ENCODE assay signal across 21 cellular contexts in genomic region chr4:147737623-147738022, GRCh38. TPM values are rescaled to one million over a fixed set of nuclear protein-coding genes. Genes with fewer than 3 reads are reported as not detected.
DNase-seq lines count a peak whose midpoint lies in the region; FAIRE-seq and TF ChIP-seq lines count a peak whose summit lies in the region.
"Had no signal": no experiment of that assay in that cellular context is flagged by ENCODE, and none has a peak within 500 bp of the region (broad histone marks: within the 10 kb centered on the region; RNA-seq: fewer than 3 reads in every experiment).

No MANE protein-coding gene starts in this region.

- no peak overlapping the region for H3K27ac ChIP-seq in mammary epithelial cell (ENCODE audit: insufficient read depth, low read depth, low read length)
- peak overlapping the region; percentile 20 for H3K27ac ChIP-seq in brain microvascular endothelial cell
- H3K27ac ChIP-seq: cardiac muscle cell, dorsolateral prefrontal cortex, uterus had no signal

- H3K4me3 Mint-ChIP-seq in MCF 10A (ENCODE audit: unreplicated experiment): no peak overlapping the region
- H3K4me3 Mint-ChIP-seq in mesothelial cell of epicardium: no peak overlapping the region
- peak overlapping the region; percentile 20 for H3K4me3 Mint-ChIP-seq in type B pancreatic cell
- H3K4me3 Mint-ChIP-seq: activated CD8-positive, alpha-beta T cell treated with anti-CD3 and anti-CD28 coated beads, Interleukin-2, amount 10 ng/mL, durations not matched to agents 7 days and 5 days; activated T-cell treated with anti-CD3 and anti-CD28 coated beads, Interleukin-2, amount 50 U/mL, for 24 hours had no signal

- H3K36me3 ChIP-seq in mammary epithelial cell (ENCODE audit: insufficient read depth, low read length) (no peaks in the 10 kb centered on the region), brain microvascular endothelial cell (replicated peaks) (no peaks in the 10 kb centered on the region)
- H3K36me3 ChIP-seq: cardiac muscle cell, uterus had no signal

- in situ Hi-C loops in mammary epithelial cell (cut with MboI; ENCODE audit: low sequenced_read_pairs in 2 of 2): no loop called here
- in situ Hi-C loops in brain microvascular endothelial cell (cut with HindIII; ENCODE audit: low pct_ligation_motif_present, low sequenced_read_pairs): no loop called here

- H3K36me3 Mint-ChIP-seq in MCF 10A (ENCODE audit: insufficient read depth, unreplicated experiment): no peaks in the 10 kb centered on the region
- no peaks in the 10 kb centered on the region for H3K36me3 Mint-ChIP-seq in mesothelial cell of epicardium
- no peaks in the 10 kb centered on the region for H3K36me3 Mint-ChIP-seq in type B pancreatic cell

- no peaks in the 10 kb centered on the region for H3K27me3 Mint-ChIP-seq in MCF 10A (ENCODE audit: insufficient read depth, unreplicated experiment)
- no peaks in the 10 kb centered on the region for H3K27me3 Mint-ChIP-seq in mesothelial cell of epicardium (ENCODE audit: low read depth)
- peaks cover 3% of the 10 kb centered on the region for H3K27me3 Mint-ChIP-seq in type B pancreatic cell

- no peak for TF ChIP-seq POLR2A in GM12891 (IDR thresholded peaks at IDR 0.05; ENCODE audit: low read depth, low read length)

- CTCF ChIA-PET in MCF 10A (lab: Yijun Ruan, JAX) (interaction anchor here (0.6 to 3.3 kb wide), 4 partner anchors 20 to 1781 kb away, joined by 3 to 17 read pairs (median 4); no protein-coding TSS in a partner anchor), mammary epithelial cell (lab: Charles Lee; ENCODE audit: low non-redundant PET) (interaction anchor here (0.6 kb wide), 1 partner anchor 98 kb away, joined by 9 read pairs; no protein-coding TSS in a partner anchor)

- H3K9me3 Mint-ChIP-seq in MCF 10A (ENCODE audit: unreplicated experiment) (no peaks in the 10 kb centered on the region), mesothelial cell of epicardium (no peaks in the 10 kb centered on the region), type B pancreatic cell (peaks cover 4% of the 10 kb centered on the region)
- H3K9me3 Mint-ChIP-seq: activated T-cell treated with anti-CD3 and anti-CD28 coated beads, Interleukin-2, amount 50 U/mL, for 24 hours had no signal

- intact Hi-C loops in MCF 10A (cut with micrococcal nuclease) (no loop called here), mammary epithelial cell (cut with micrococcal nuclease) (no loop called here)

- H2AFZ ChIP-seq in mammary epithelial cell (ENCODE audit: low read depth, low read length): no peak overlapping the region

- H3K79me2 ChIP-seq in mammary epithelial cell (ENCODE audit: insufficient read depth, low read length): peaks cover 95% of the 10 kb centered on the region

- dilution Hi-C loops in mammary epithelial cell (cut with HindIII; ENCODE audit: low sequenced_read_pairs): no loop called here

- BruUV-seq in MCF 10A (replicated peaks; lab: Mats Ljungman, UMichigan) (no TSS peak), mammary epithelial cell (replicated peaks; lab: Mats Ljungman, UMichigan) (no TSS peak)

- H3K27me3 ChIP-seq in mammary epithelial cell (ENCODE audit: insufficient read depth, low read length): no peaks in the 10 kb centered on the region
- H3K27me3 ChIP-seq in brain microvascular endothelial cell (replicated peaks): no peaks in the 10 kb centered on the region
- H3K27me3 ChIP-seq: cardiac muscle cell, uterus had no signal

- 81% methylated on average over 2 of the region's 2 CpGs for WGBS in mammary epithelial cell (ENCODE audit: low coverage, missing lambda C conversion rate)

- TF ChIP-seq CTCF in MCF 10A (IDR thresholded peaks at IDR 0.05; ENCODE audit: unreplicated experiment) (no peak), mammary epithelial cell (conservative IDR thresholded peaks at IDR 0.05 in 1 of 2, IDR thresholded peaks at IDR 0.05 in 1 of 2; ENCODE audit: extremely low read depth in 1 of 2, insufficient read depth in 1 of 2, low read depth in 1 of 2, low read length in 2 of 2) (no peak), brain microvascular endothelial cell (IDR thresholded peaks at IDR 0.05; ENCODE audit: low read depth, low read length, missing control alignments) (no peak), mesothelial cell of epicardium (IDR thresholded peaks at IDR 0.05; ENCODE audit: unreplicated experiment) (no peak), type B pancreatic cell (conservative IDR thresholded peaks at IDR 0.05) (no peak)

- H3K4me1 Mint-ChIP-seq in MCF 10A (ENCODE audit: insufficient read depth, unreplicated experiment) (peaks cover 34% of the 10 kb centered on the region), mesothelial cell of epicardium (peaks cover 68% of the 10 kb centered on the region), type B pancreatic cell (ENCODE audit: unreplicated experiment) (peaks cover 59% of the 10 kb centered on the region)

- no peak for FAIRE-seq in GM12891 (lab: Jason Lieb, UNC)
- FAIRE-seq: A549, K562 had no signal

- no peaks in the 10 kb centered on the region for H3K9me3 ChIP-seq in mammary epithelial cell (replicated peaks; ENCODE audit: insufficient read depth, low read length)
- H3K9me3 ChIP-seq: A549, SK-N-SH, uterus had no signal

- no peaks in the 10 kb centered on the region for H4K20me1 ChIP-seq in mammary epithelial cell (ENCODE audit: insufficient read depth, low read length)

- H3K4me2 ChIP-seq in mammary epithelial cell (ENCODE audit: insufficient read depth, low read depth, low read length): no peak overlapping the region
- H3K4me2 ChIP-seq: A549, SK-N-SH had no signal

- no peak overlapping the region for H3K9ac ChIP-seq in mammary epithelial cell (ENCODE audit: insufficient read depth, low read length)
- H3K9ac ChIP-seq: SK-N-SH had no signal

- H3K27ac Mint-ChIP-seq in MCF 10A (ENCODE audit: low read depth, unreplicated experiment) (peak overlapping the region; percentile 35), mesothelial cell of epicardium (peak overlapping the region; percentile 69), type B pancreatic cell (no peak overlapping the region)
- H3K27ac Mint-ChIP-seq: activated CD8-positive, alpha-beta T cell treated with anti-CD3 and anti-CD28 coated beads, Interleukin-2, amount 10 ng/mL, durations not matched to agents 7 days and 5 days; activated T-cell treated with anti-CD3 and anti-CD28 coated beads, Interleukin-2, amount 50 U/mL, for 24 hours had no signal

- DNase-seq in MCF 10A (ENCODE audit: unreplicated experiment) (no peak), mammary epithelial cell (no peak), brain microvascular endothelial cell (no peak), mesothelial cell of epicardium (ENCODE audit: low spot score in 2 of 2, unreplicated experiment in 2 of 2) (no peak), type B pancreatic cell (ENCODE audit: extremely low spot score, unreplicated experiment) (no peak), GM12891 (ENCODE audit: insufficient read length, low spot score) (no peak), COLO829 (ENCODE audit: low spot score) (no peak), medulla oblongata (ENCODE audit: extremely low spot score) (no peak)
- DNase-seq: activated CD8-positive, alpha-beta T cell treated with anti-CD3 and anti-CD28 coated beads, Interleukin-2, amount 10 ng/mL, durations not matched to agents 7 days and 5 days; activated naive CD4-positive, alpha-beta T cell; activated T-cell treated with anti-CD3 and anti-CD28 coated beads, Interleukin-2, amount 50 U/mL, for 24 hours; Calu3; dorsolateral prefrontal cortex; hypothalamus; NCI-H1930; NCI-H446; SK-N-SH; uterus had no signal

- H3K4me3 ChIP-seq in mammary epithelial cell (replicated peaks in 1 of 3; ENCODE audit: insufficient read depth in 1 of 3, low read depth in 2 of 3, low read length in 3 of 3) (no peak overlapping the region), brain microvascular endothelial cell (ENCODE audit: low read depth, low read length) (no peak overlapping the region)
- H3K4me3 ChIP-seq: A549, cardiac muscle cell, dorsolateral prefrontal cortex, K562, uterus had no signal

- POLR2A ChIA-PET in MCF 10A (lab: Yijun Ruan, JAX): interaction anchor here (0.6 to 1.2 kb wide), 2 partner anchors 30 to 144 kb away, joined by 3 to 4 read pairs; no protein-coding TSS in a partner anchor

- H3K4me1 ChIP-seq in mammary epithelial cell (ENCODE audit: insufficient read depth, low read length): peaks cover 51% of the 10 kb centered on the region
- H3K4me1 ChIP-seq: uterus had no signal

TF ChIP-seq in GM12891, 5 proteins besides CTCF, POLR2A, EP300 and RAD21:
- TF ChIP-seq POLR2AphosphoS5 (IDR thresholded peaks at IDR 0.05; ENCODE audit: low read depth, low read length): no peak
- TF ChIP-seq TAF1 (IDR thresholded peaks at IDR 0.05; ENCODE audit: low read depth, low read length): no peak
- no peak for TF ChIP-seq POU2F2 (IDR thresholded peaks at IDR 0.05; ENCODE audit: low read depth, low read length)
- no peak for TF ChIP-seq PAX5 (IDR thresholded peaks at IDR 0.05; ENCODE audit: insufficient read depth, low read length, severe bottlenecking)
- TF ChIP-seq SPI1 (IDR thresholded peaks at IDR 0.05; ENCODE audit: low read depth, low read length): no peak

RNA-seq across cellular contexts. Expression of gene ARHGAP10, which starts 5.7 kb away (rescaled TPM):
- 22.4 and 24.6 TPM in 2 replicates for total RNA-seq in MCF 10A (2022)
- total RNA-seq in mammary epithelial cell: 10 to 100 TPM; 22.5 to 28.8 TPM
- polyA plus RNA-seq in mammary epithelial cell: 14.5 TPM
- polyA minus RNA-seq in mammary epithelial cell: 35.8 TPM
- 30.5 to 31.3 TPM (median 31.2 TPM) in 3 replicates for total RNA-seq in mesothelial cell of epicardium
- 25.2 and 25.5 TPM in 2 replicates for total RNA-seq in type B pancreatic cell (ENCODE audit: low replicate concordance)
- 13.3 TPM for polyA plus RNA-seq in GM12891 (2012; ENCODE audit: low read depth, missing spikeins)

RNA-seq across cellular contexts. Expression of gene PRMT9, which starts 53.7 kb away (rescaled TPM):
- total RNA-seq in MCF 10A (2022) (6.1 and 8.4 TPM in 2 replicates), mammary epithelial cell (1 to 10 TPM; 8.0 to 9.8 TPM), mesothelial cell of epicardium (13.6 to 14.8 TPM (median 13.6 TPM) in 3 replicates), type B pancreatic cell (ENCODE audit: low replicate concordance) (9.2 and 12.5 TPM in 2 replicates)
- polyA plus RNA-seq in mammary epithelial cell: 4.3 TPM
- 4.0 TPM for polyA minus RNA-seq in mammary epithelial cell
- 3.9 TPM for polyA plus RNA-seq in GM12891 (2012; ENCODE audit: low read depth, missing spikeins)
